1 cellular context compared by ENCODE assay signal in the genomic region with DNA sequence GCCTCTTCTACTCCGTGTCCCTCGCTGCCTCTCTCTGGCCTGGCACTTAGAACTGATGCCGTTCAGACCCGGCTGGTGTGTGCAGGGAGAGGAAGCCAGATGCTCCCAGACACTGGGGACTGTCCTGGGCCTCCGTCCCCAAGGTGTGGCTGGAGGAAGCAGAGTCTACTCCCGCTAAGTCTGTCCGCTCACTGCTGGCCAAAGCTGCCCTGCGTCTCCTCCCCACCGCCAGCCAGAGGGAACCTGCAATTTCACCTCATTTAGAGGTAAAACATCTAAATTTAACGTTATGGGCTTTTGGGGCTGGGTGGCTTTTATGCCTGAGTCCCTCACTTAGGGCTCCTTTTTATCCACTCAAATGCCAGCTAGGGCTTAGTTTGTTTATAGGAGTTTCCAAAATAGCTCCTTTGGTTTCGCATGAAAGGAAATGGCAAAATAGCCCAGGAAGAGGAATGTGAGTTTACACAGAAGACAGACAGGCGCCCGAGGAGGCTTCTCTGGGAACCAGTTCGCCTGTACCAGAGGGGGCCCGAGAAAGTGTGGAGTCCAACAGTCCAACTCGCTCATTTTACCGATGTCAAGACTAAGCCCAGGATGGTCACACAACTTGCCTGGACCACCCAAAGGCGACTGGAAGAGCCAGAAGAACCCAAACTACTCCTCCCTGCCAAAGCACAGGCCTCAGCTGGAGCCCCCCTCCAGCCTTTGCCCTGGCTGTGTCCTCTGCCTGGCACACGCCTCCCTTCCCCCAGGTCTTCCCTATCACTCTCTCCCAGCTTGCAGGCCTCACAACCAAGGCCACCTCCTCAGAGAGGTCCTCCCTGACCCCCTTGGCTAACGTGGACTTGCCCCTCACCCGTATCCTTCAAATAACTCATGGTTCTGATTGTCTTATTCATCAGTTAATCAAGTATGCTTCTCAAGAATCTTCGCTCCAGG.
TF ChIP-seq lines count a peak whose summit lies in the region.

No MANE protein-coding gene starts in this region.

TF ChIP-seq in GM12878, 131 proteins besides CTCF, POLR2A, EP300 and RAD21 (continued from another document):
- TF ChIP-seq, protein P1, sequence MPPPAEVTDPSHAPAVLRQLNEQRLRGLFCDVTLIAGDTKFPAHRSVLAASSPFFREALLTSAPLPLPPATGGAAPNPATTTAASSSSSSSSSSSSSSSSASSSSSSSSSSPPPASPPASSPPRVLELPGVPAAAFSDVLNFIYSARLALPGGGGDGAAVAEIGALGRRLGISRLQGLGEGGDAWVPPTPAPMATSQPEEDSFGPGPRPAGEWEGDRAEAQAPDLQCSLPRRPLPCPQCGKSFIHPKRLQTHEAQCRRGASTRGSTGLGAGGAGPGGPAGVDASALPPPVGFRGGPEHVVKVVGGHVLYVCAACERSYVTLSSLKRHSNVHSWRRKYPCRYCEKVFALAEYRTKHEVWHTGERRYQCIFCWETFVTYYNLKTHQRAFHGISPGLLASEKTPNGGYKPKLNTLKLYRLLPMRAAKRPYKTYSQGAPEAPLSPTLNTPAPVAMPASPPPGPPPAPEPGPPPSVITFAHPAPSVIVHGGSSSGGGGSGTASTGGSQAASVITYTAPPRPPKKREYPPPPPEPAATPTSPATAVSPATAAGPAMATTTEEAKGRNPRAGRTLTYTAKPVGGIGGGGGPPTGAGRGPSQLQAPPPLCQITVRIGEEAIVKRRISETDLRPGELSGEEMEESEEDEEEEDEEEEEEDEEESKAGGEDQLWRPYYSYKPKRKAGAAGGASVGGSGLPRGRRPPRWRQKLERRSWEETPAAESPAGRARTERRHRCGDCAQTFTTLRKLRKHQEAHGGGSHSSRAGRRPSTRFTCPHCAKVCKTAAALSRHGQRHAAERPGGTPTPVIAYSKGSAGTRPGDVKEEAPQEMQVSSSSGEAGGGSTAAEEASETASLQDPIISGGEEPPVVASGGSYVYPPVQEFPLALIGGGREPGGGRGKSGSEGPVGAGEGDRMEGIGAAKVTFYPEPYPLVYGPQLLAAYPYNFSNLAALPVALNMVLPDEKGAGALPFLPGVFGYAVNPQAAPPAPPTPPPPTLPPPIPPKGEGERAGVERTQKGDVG (CRISPR knock-in tag; IDR thresholded peaks at IDR 0.05), result no peak
- TF ChIP-seq SIX5 (IDR thresholded peaks at IDR 0.05; ENCODE audit: low read depth, low read length, severe bottlenecking) (no peak), CBX3 (IDR thresholded peaks at IDR 0.05; ENCODE audit: borderline replicate concordance, low read depth) (no peak), SREBF2 (IDR thresholded peaks at IDR 0.05; ENCODE audit: low read length) (no peak), YBX1 (IDR thresholded peaks at IDR 0.05) (no peak), SRF (IDR thresholded peaks at IDR 0.05; ENCODE audit: low read depth in 2 of 2, low read length in 2 of 2) (no peak), FOS (IDR thresholded peaks at IDR 0.05; ENCODE audit: borderline replicate concordance, extremely low read depth, insufficient read length) (no peak), HCFC1 (IDR thresholded peaks at IDR 0.05; ENCODE audit: low read length) (no peak), WRNIP1 (IDR thresholded peaks at IDR 0.05; ENCODE audit: borderline replicate concordance, low read depth, low read length) (no peak)
- TF ChIP-seq, protein P2, sequence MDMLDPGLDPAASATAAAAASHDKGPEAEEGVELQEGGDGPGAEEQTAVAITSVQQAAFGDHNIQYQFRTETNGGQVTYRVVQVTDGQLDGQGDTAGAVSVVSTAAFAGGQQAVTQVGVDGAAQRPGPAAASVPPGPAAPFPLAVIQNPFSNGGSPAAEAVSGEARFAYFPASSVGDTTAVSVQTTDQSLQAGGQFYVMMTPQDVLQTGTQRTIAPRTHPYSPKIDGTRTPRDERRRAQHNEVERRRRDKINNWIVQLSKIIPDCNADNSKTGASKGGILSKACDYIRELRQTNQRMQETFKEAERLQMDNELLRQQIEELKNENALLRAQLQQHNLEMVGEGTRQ (IDR thresholded peaks at IDR 0.05; ENCODE audit: borderline replicate concordance, low read depth, low read length), result no peak
- TF ChIP-seq, protein P3, sequence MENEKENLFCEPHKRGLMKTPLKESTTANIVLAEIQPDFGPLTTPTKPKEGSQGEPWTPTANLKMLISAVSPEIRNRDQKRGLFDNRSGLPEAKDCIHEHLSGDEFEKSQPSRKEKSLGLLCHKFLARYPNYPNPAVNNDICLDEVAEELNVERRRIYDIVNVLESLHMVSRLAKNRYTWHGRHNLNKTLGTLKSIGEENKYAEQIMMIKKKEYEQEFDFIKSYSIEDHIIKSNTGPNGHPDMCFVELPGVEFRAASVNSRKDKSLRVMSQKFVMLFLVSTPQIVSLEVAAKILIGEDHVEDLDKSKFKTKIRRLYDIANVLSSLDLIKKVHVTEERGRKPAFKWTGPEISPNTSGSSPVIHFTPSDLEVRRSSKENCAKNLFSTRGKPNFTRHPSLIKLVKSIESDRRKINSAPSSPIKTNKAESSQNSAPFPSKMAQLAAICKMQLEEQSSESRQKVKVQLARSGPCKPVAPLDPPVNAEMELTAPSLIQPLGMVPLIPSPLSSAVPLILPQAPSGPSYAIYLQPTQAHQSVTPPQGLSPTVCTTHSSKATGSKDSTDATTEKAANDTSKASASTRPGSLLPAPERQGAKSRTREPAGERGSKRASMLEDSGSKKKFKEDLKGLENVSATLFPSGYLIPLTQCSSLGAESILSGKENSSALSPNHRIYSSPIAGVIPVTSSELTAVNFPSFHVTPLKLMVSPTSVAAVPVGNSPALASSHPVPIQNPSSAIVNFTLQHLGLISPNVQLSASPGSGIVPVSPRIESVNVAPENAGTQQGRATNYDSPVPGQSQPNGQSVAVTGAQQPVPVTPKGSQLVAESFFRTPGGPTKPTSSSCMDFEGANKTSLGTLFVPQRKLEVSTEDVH (IDR thresholded peaks at IDR 0.05; ENCODE audit: low read depth, partially characterized antibody), result no peak
